12 cellular contexts compared by ENCODE assay signal in genomic region chr11:27717377-27717776, GRCh38. TPM values are rescaled to one million over a fixed set of nuclear protein-coding genes. Genes with fewer than 3 reads are reported as not detected.
A peak's percentile ranks its signal among the peaks of the same experiment; 100 is the strongest.
DNase-seq lines count a peak whose midpoint lies in the region; FAIRE-seq and TF ChIP-seq lines count a peak whose summit lies in the region.
"Had no signal": no experiment of that assay in that cellular context is flagged by ENCODE, and none has a peak within 500 bp of the region (broad histone marks: within the 10 kb centered on the region; RNA-seq: fewer than 3 reads in every experiment).

No MANE protein-coding gene starts in this region.

- H3K4me1 ChIP-seq in astrocyte (ENCODE audit: insufficient read depth, low read length): peaks cover 20% of the 10 kb centered on the region

- H3K27ac Mint-ChIP-seq in astrocyte (ENCODE audit: unreplicated experiment): peak overlapping the region; percentile 93

- no peaks in the 10 kb centered on the region for H3K9me3 ChIP-seq in astrocyte (ENCODE audit: insufficient read depth, low read depth, low read length)

- peaks cover 16% of the 10 kb centered on the region for H3K27me3 Mint-ChIP-seq in astrocyte (ENCODE audit: low read depth, unreplicated experiment)

- H3K4me3 ChIP-seq in HL-60 (replicated peaks; ENCODE audit: insufficient read depth, low read length) (no peak overlapping the region), astrocyte (ENCODE audit: insufficient read depth, low read depth, low read length) (peak overlapping the region; percentile 82), coronary artery (no peak overlapping the region)

- H3K4me1 Mint-ChIP-seq in astrocyte (ENCODE audit: low read depth, unreplicated experiment): peaks cover 16% of the 10 kb centered on the region
- H3K4me1 Mint-ChIP-seq: central memory CD8-positive, alpha-beta T cell had no signal

- H3K36me3 Mint-ChIP-seq in astrocyte (ENCODE audit: low read depth, unreplicated experiment): no peaks in the 10 kb centered on the region

- TF ChIP-seq CTCF in HL-60 (IDR thresholded peaks at IDR 0.05; ENCODE audit: insufficient read depth, low read length) (peak; percentile 11), astrocyte (IDR thresholded peaks at IDR 0.05; ENCODE audit: insufficient read depth, low read depth, low read length) (peak; percentile 31), coronary artery (IDR thresholded peaks at IDR 0.05) (no peak)

- H2AFZ ChIP-seq in astrocyte (ENCODE audit: low read depth, low read length): peak overlapping the region; percentile 67

- no peak overlapping the region for H3K27ac ChIP-seq in HL-60 (replicated peaks)
- no peak overlapping the region for H3K27ac ChIP-seq in astrocyte (ENCODE audit: low read depth, low read length)
- H3K27ac ChIP-seq in coronary artery: no peak overlapping the region

- no peak overlapping the region for H3K9ac ChIP-seq in astrocyte (ENCODE audit: low read length)

- H3K27me3 ChIP-seq in HL-60 (ENCODE audit: insufficient read depth, poor library complexity, severe bottlenecking) (peaks cover 37% of the 10 kb centered on the region), astrocyte (ENCODE audit: insufficient read depth, low read length) (peaks cover 12% of the 10 kb centered on the region)

- H3K4me3 Mint-ChIP-seq in astrocyte (ENCODE audit: unreplicated experiment): peak overlapping the region; percentile 91
- H3K4me3 Mint-ChIP-seq: central memory CD8-positive, alpha-beta T cell had no signal

- no peaks in the 10 kb centered on the region for H3K9me3 Mint-ChIP-seq in astrocyte (ENCODE audit: unreplicated experiment)

- H3K36me3 ChIP-seq in astrocyte (ENCODE audit: insufficient read depth, low read length): no peaks in the 10 kb centered on the region

- DNase-seq in EH (ENCODE audit: low read depth): peak; percentile 35
- DNase-seq in HL-60 (ENCODE audit: low read depth in 1 of 2, low spot score in 1 of 2): no peak
- DNase-seq in astrocyte (ENCODE audit: low read depth): no peak
- DNase-seq in myocyte (ENCODE audit: low read depth): peak; percentile 27
- DNase-seq in mucosa of gallbladder (ENCODE audit: low spot score): no peak
- DNase-seq in coronary artery (ENCODE audit: low spot score): no peak
- no peak for DNase-seq in NOMO-1 (lab: John Stamatoyannopoulos, UW; ENCODE audit: unreplicated experiment in 2 of 2)
- DNase-seq: KG1, left colon, right cardiac atrium had no signal

- peak overlapping the region; percentile 99 for H3K4me2 ChIP-seq in astrocyte (ENCODE audit: low read length)

- no peak for FAIRE-seq in astrocyte (lab: Jason Lieb, UNC)
- FAIRE-seq: GM12892 had no signal

- H3K79me2 ChIP-seq in astrocyte (ENCODE audit: insufficient read depth, low read length): no peaks in the 10 kb centered on the region

- no peaks in the 10 kb centered on the region for H4K20me1 ChIP-seq in astrocyte (ENCODE audit: insufficient read depth, low read length)

RNA-seq across cellular contexts. Expression of gene BDNF, which starts 17.1 kb away (rescaled TPM):
- total RNA-seq in astrocyte: 24.4 and 27.2 TPM in 2 replicates
- total RNA-seq in myocyte: 2.8 and 4.5 TPM in 2 replicates
- 3.0 TPM for polyA plus RNA-seq in myocyte (2012)
- total RNA-seq in mucosa of gallbladder: 6.8 TPM

Comparison
In these comparisons a context has a peak if more than half of its experiments do, and no peak if none do; other contexts are left out.
1. DNase-seq: peak in EH (single experiment) and myocyte (single experiment); none in HL-60 (0 of 2), astrocyte (single experiment), mucosa of gallbladder (single experiment), coronary artery (single experiment) and NOMO-1 (0 of 2).